Comparison of ENCODE assay signal across 18 cellular contexts in the genomic region with DNA sequence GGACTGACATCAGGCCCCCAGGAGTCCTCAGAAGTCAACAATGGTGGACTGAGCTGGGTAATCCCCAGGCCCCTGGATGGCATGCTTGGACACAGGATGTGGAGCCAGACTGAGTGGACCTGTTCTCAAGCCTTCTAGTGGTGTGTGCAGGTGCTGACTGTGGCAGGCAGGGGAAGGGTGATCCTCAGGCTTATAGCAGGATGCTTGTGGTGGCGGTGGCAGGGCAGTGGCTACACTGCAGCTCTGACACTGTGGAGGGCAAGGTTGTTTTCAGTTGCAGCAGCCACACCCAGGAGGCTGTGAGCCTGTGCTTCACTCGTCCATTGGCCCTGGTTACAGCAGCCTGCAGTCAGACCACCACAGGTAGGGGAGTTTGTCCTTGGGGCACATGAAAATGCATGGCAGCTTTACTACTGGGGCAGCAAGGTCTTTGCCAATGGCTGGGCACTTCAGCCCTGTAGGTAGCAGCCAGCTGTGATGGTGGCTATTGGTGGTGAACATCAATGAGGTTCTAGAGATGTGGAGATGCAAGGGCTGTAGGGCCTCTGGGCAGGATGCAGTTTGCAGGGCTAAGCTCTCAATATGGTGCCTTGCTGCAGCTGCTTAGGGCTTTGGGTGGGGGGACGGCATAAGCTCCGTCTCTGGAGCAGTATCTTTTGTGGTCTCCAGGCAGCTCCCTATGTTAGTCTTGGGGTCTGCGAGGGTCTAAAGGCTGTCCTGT. TPM values are rescaled to one million over a fixed set of nuclear protein-coding genes. Genes with fewer than 3 reads are reported as not detected.
DNase-seq lines count a peak whose midpoint lies in the region; ATAC-seq and TF ChIP-seq lines count a peak whose summit lies in the region.
"Had no signal": no experiment of that assay in that cellular context is flagged by ENCODE, and none has a peak within 500 bp of the region (broad histone marks: within the 10 kb centered on the region; RNA-seq: fewer than 3 reads in every experiment).

No MANE protein-coding gene starts in this region.

- ATAC-seq in activated CD4-positive, alpha-beta T cell treated with anti-CD3 and anti-CD28 coated beads for 36 hours: peak; percentile 39
- peak; percentile 58 for ATAC-seq in central memory CD8-positive, alpha-beta T cell (replicated peaks; ENCODE audit: extremely low read depth, poor library complexity, severe bottlenecking)
- peak; percentile 82 to 94 (median 85) for ATAC-seq in natural killer cell
- no peak for ATAC-seq in HG03378 (IDR thresholded peaks at IDR 0.05; ENCODE audit: unreplicated experiment)
- ATAC-seq in CD4-positive, alpha-beta T cell (ENCODE audit: poor library complexity): no peak
- ATAC-seq: sciatic nerve had no signal

- H3K27ac Mint-ChIP-seq in activated CD4-positive, alpha-beta T cell treated with anti-CD3 and anti-CD28 coated beads for 36 hours: no peak overlapping the region
- peak overlapping the region; percentile 59 for H3K27ac Mint-ChIP-seq in central memory CD8-positive, alpha-beta T cell (ENCODE audit: low read depth)
- peak overlapping the region; percentile 75 to 84 for H3K27ac Mint-ChIP-seq in natural killer cell
- no peak overlapping the region for H3K27ac Mint-ChIP-seq in CD4-positive, alpha-beta T cell
- H3K27ac Mint-ChIP-seq: activated T-cell treated with anti-CD3 and anti-CD28 coated beads, Interleukin-2, amount 50 U/mL, for 24 hours; nephron had no signal

- no peak overlapping the region for H3K4me3 Mint-ChIP-seq in activated CD4-positive, alpha-beta T cell treated with anti-CD3 and anti-CD28 coated beads for 36 hours
- H3K4me3 Mint-ChIP-seq in central memory CD8-positive, alpha-beta T cell: peak overlapping the region; percentile 28
- peak overlapping the region; percentile 69 for H3K4me3 Mint-ChIP-seq in natural killer cell
- H3K4me3 Mint-ChIP-seq in CD4-positive, alpha-beta T cell: no peak overlapping the region
- H3K4me3 Mint-ChIP-seq: activated T-cell treated with anti-CD3 and anti-CD28 coated beads, Interleukin-2, amount 50 U/mL, for 24 hours; nephron had no signal

- peaks cover 46% of the 10 kb centered on the region for H3K36me3 Mint-ChIP-seq in activated CD4-positive, alpha-beta T cell treated with anti-CD3 and anti-CD28 coated beads for 36 hours (ENCODE audit: low read depth)
- peaks cover 34% of the 10 kb centered on the region for H3K36me3 Mint-ChIP-seq in central memory CD8-positive, alpha-beta T cell (ENCODE audit: insufficient read depth)
- H3K36me3 Mint-ChIP-seq in natural killer cell: peaks cover 9% of the 10 kb centered on the region
- H3K36me3 Mint-ChIP-seq in CD4-positive, alpha-beta T cell (ENCODE audit: low read depth): peaks cover 56% of the 10 kb centered on the region

- H3K9me3 ChIP-seq in CD4-positive, alpha-beta T cell (ENCODE audit: control insufficient read depth, low read length): peaks cover 8% of the 10 kb centered on the region

- H3K27me3 ChIP-seq in CD4-positive, alpha-beta T cell (ENCODE audit: control insufficient read depth, insufficient read depth, low read length): no peaks in the 10 kb centered on the region
- H3K27me3 ChIP-seq: heart right ventricle had no signal

- H3K27ac ChIP-seq in CD4-positive, alpha-beta T cell (ENCODE audit: low read depth, low read length): no peak overlapping the region
- H3K27ac ChIP-seq: GM23248, heart right ventricle, WERI-Rb-1 had no signal

- no peaks in the 10 kb centered on the region for H3K27me3 Mint-ChIP-seq in activated CD4-positive, alpha-beta T cell treated with anti-CD3 and anti-CD28 coated beads for 36 hours
- H3K27me3 Mint-ChIP-seq in central memory CD8-positive, alpha-beta T cell: no peaks in the 10 kb centered on the region
- no peaks in the 10 kb centered on the region for H3K27me3 Mint-ChIP-seq in natural killer cell (ENCODE audit: low read depth in 2 of 2)
- H3K27me3 Mint-ChIP-seq in CD4-positive, alpha-beta T cell: no peaks in the 10 kb centered on the region
- H3K27me3 Mint-ChIP-seq: activated T-cell treated with anti-CD3 and anti-CD28 coated beads, Interleukin-2, amount 50 U/mL, for 24 hours had no signal

- CTCF ChIA-PET in activated CD4-positive, alpha-beta T cell treated with anti-CD3 and anti-CD28 coated beads for 36 hours (lab: Charles Lee): interaction anchor here (0.6 kb wide), 1 partner anchor 17 kb away, joined by 3 read pairs; no protein-coding TSS in a partner anchor
- CTCF ChIA-PET in CD4-positive, alpha-beta T cell (lab: Charles Lee): no interaction called here

- intact Hi-C loops in activated CD4-positive, alpha-beta T cell treated with anti-CD3 and anti-CD28 coated beads for 36 hours (cut with DNase I, micrococcal nuclease): no loop called here
- intact Hi-C loops in natural killer cell (cut with micrococcal nuclease): loop anchor here (1.0 kb wide), 1 partner anchor 17 kb away; no protein-coding TSS in a partner anchor
- intact Hi-C loops in CD4-positive, alpha-beta T cell (cut with DNase I, micrococcal nuclease): no loop called here

- no peak for TF ChIP-seq CTCF in natural killer cell (IDR thresholded peaks at IDR 0.05)
- TF ChIP-seq CTCF in CD4-positive, alpha-beta T cell (IDR thresholded peaks at IDR 0.05): no peak

- H3K9me3 Mint-ChIP-seq in activated CD4-positive, alpha-beta T cell treated with anti-CD3 and anti-CD28 coated beads for 36 hours (ENCODE audit: low read depth): peaks cover 2% of the 10 kb centered on the region
- H3K9me3 Mint-ChIP-seq in central memory CD8-positive, alpha-beta T cell: no peaks in the 10 kb centered on the region
- no peaks in the 10 kb centered on the region for H3K9me3 Mint-ChIP-seq in natural killer cell
- H3K9me3 Mint-ChIP-seq in CD4-positive, alpha-beta T cell: peaks cover 6% of the 10 kb centered on the region
- H3K9me3 Mint-ChIP-seq: activated T-cell treated with anti-CD3 and anti-CD28 coated beads, Interleukin-2, amount 50 U/mL, for 24 hours had no signal

- peaks cover 2% of the 10 kb centered on the region for H3K4me1 Mint-ChIP-seq in activated CD4-positive, alpha-beta T cell treated with anti-CD3 and anti-CD28 coated beads for 36 hours
- H3K4me1 Mint-ChIP-seq in central memory CD8-positive, alpha-beta T cell: peaks cover 13% of the 10 kb centered on the region
- peaks cover 14 to 29% of the 10 kb centered on the region in 2 donors for H3K4me1 Mint-ChIP-seq in natural killer cell
- no peaks in the 10 kb centered on the region for H3K4me1 Mint-ChIP-seq in CD4-positive, alpha-beta T cell (ENCODE audit: low read depth)
- H3K4me1 Mint-ChIP-seq: nephron had no signal

- POLR2A ChIA-PET in activated CD4-positive, alpha-beta T cell treated with anti-CD3 and anti-CD28 coated beads for 36 hours (lab: Charles Lee): no interaction called here
- POLR2A ChIA-PET in CD4-positive, alpha-beta T cell (lab: Charles Lee): interaction anchor here (0.7 kb wide), 1 partner anchor 9 kb away, joined by 3 read pairs; no protein-coding TSS in a partner anchor

- no peak for DNase-seq in activated CD4-positive, alpha-beta T cell treated with anti-CD3 and anti-CD28 coated beads for 36 hours
- DNase-seq in activated CD4-positive, alpha-beta T cell treated with anti-CD3 and anti-CD28 coated beads, Interleukin-2, amount 50 U/mL, for 4 hours: no peak
- DNase-seq in NCI-H69 (lab: John Stamatoyannopoulos, UW): peak; percentile 8
- peak in 1 of 2 donors; percentile 19 for DNase-seq in central memory CD8-positive, alpha-beta T cell (ENCODE audit: low spot score in 2 of 2)
- peak; percentile 26 for DNase-seq in natural killer cell
- no peak for DNase-seq in CD4-positive, alpha-beta T cell
- DNase-seq in DMS153 (lab: John Stamatoyannopoulos, UW): no peak
- DNase-seq: activated T-cell treated with anti-CD3 and anti-CD28 coated beads, Interleukin-2, amount 50 U/mL, for 24 hours; GDM1; GM23248; heart right ventricle; MM.1S; NCI-H2081 treated with DMSO at 0.1 percent for 48 hours; stimulated activated CD4-positive, alpha-beta T cell treated with anti-CD3 and anti-CD28 coated beads, Interleukin-4, amount 100 ng/mL, for 1 hour; WERI-Rb-1 had no signal

RNA-seq across cellular contexts. Expression of a gene that starts 17.5 kb away (rescaled TPM):
- 10 to 100 TPM; 22.5 TPM for total RNA-seq in activated CD4-positive, alpha-beta T cell treated with anti-CD3 and anti-CD28 coated beads for 36 hours
- 10 to 100 TPM; 42.8 to 51.5 (median 44.4) TPM for total RNA-seq in natural killer cell
- total RNA-seq in CD4-positive, alpha-beta T cell: 10 to 100 TPM; 25.5 TPM

RNA-seq across cellular contexts. Expression of a gene that starts 22.6 kb away (rescaled TPM):
- total RNA-seq in activated CD4-positive, alpha-beta T cell treated with anti-CD3 and anti-CD28 coated beads for 36 hours: 100 to 1,000 TPM; 141 to 185 TPM
- total RNA-seq in natural killer cell: 100 to 1,000 TPM; 110 to 147 (median 121) TPM
- total RNA-seq in CD4-positive, alpha-beta T cell: 100 to 1,000 TPM; 134 to 146 TPM

Comparison
In these comparisons a context has a peak if more than half of its experiments do, and no peak if none do; other contexts are left out.
1. ATAC-seq: peak in activated CD4-positive, alpha-beta T cell treated with anti-CD3 and anti-CD28 coated beads for 36 hours (single experiment), central memory CD8-positive, alpha-beta T cell (single experiment) and natural killer cell (3 of 3); none in HG03378 (single experiment) and CD4-positive, alpha-beta T cell (single experiment).
2. DNase-seq: peak in NCI-H69 (single experiment) and natural killer cell (single experiment); none in activated CD4-positive, alpha-beta T cell treated with anti-CD3 and anti-CD28 coated beads for 36 hours (single experiment), activated CD4-positive, alpha-beta T cell treated with anti-CD3 and anti-CD28 coated beads, Interleukin-2, amount 50 U/mL, for 4 hours (0 of 2), CD4-positive, alpha-beta T cell (0 of 10) and DMS153 (single experiment).
3. H3K27ac Mint-ChIP-seq: peak in central memory CD8-positive, alpha-beta T cell (single experiment) and natural killer cell (2 of 2); none in activated CD4-positive, alpha-beta T cell treated with anti-CD3 and anti-CD28 coated beads for 36 hours (single experiment) and CD4-positive, alpha-beta T cell (single experiment).
4. H3K4me3 Mint-ChIP-seq: peak in central memory CD8-positive, alpha-beta T cell (single experiment) and natural killer cell (single experiment); none in activated CD4-positive, alpha-beta T cell treated with anti-CD3 and anti-CD28 coated beads for 36 hours (single experiment) and CD4-positive, alpha-beta T cell (single experiment).